ENCODE assay signal across 13 cellular contexts in the genomic region with DNA sequence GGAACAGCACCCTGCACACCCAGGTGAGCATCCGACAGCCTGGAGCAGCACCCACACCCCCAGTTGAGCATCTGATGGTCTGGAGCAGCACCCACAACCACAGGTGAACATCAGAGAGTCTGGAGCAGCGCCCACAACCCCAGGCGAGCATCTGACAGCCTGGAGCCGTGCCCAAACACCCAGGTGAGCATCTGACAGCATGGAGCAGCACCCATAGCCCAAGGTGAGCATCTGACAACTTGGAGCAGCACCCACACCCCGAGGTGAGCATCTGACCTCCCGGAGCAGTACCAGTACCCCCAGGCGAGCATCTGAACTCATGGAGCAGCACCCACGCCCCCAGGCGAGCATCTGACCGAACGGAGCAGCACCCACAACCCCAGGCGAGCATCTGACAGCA. TPM values are rescaled to one million over a fixed set of nuclear protein-coding genes. Genes with fewer than 3 reads are reported as not detected.
DNase-seq lines count a peak whose midpoint lies in the region; ATAC-seq and TF ChIP-seq lines count a peak whose summit lies in the region.
"Not testable (repeated sequence)": the region's sequence is repeated elsewhere in the genome, so short reads cannot be mapped to it uniquely, and the experiment has no call there.
"Had no signal": no experiment of that assay in that cellular context is flagged by ENCODE, and none has a peak within 500 bp of the region (broad histone marks: within the 10 kb centered on the region; RNA-seq: fewer than 3 reads in every experiment).

No MANE protein-coding gene starts in this region.

- not testable (repeated sequence) for ATAC-seq in Right ventricle myocardium inferior; lower lobe of right lung; upper lobe of left lung (ENCODE audit: low FRiP score in 2 of 2)

- H3K4me3 ChIP-seq in iPS-18c (ENCODE audit: insufficient read depth, low read depth, low read length) = peak overlapping the region; percentile 24
- H3K4me3 ChIP-seq in lower lobe of right lung, sigmoid colon, upper lobe of left lung: not testable (repeated sequence)

- not testable (repeated sequence) for H3K36me3 ChIP-seq in lower lobe of right lung, sigmoid colon, upper lobe of left lung

- H3K27ac Mint-ChIP-seq in activated T-helper 2 cell treated with anti-CD3 and anti-CD28 coated beads, Interferon-gamma antibody, Interleukin-2, Interleukin-4, amounts not matched to agents 10 μg/mL and 5 μg/mL and 100 μg/mL, durations not matched to agents 14 hours and 24 hours and 36 hours; osteocyte (ENCODE audit: unreplicated experiment): not testable (repeated sequence)

- H3K4me1 ChIP-seq in lower lobe of right lung, sigmoid colon, upper lobe of left lung: not testable (repeated sequence)

- H3K9me3 Mint-ChIP-seq in activated T-helper 2 cell treated with anti-CD3 and anti-CD28 coated beads, Interferon-gamma antibody, Interleukin-2, Interleukin-4, amounts not matched to agents 10 μg/mL and 5 μg/mL and 100 μg/mL, durations not matched to agents 14 hours and 24 hours and 36 hours; osteocyte (ENCODE audit: unreplicated experiment): not testable (repeated sequence)

- TF ChIP-seq POLR2A in sigmoid colon (IDR thresholded peaks at IDR 0.05); upper lobe of left lung (IDR thresholded peaks at IDR 0.05): not testable (repeated sequence)

- intact Hi-C loops in activated T-helper 2 cell treated with anti-CD3 and anti-CD28 coated beads, Interferon-gamma antibody, Interleukin-2, Interleukin-4, amounts not matched to agents 10 μg/mL and 5 μg/mL and 100 μg/mL, durations not matched to agents 14 hours and 24 hours and 36 hours (cut with micrococcal nuclease); Right ventricle myocardium inferior (cut with DNase I); lower lobe of right lung (cut with DNase I); sigmoid colon (cut with DNase I): not testable (repeated sequence)

- DNase-seq in Ammon's horn (ENCODE audit: low spot score) (peak; percentile 50), Right ventricle myocardium inferior (ENCODE audit: missing footprints) (peak; percentile 74), lower lobe of right lung (peak; percentile 67), osteocyte (ENCODE audit: extremely low spot score, unreplicated experiment) (peak; percentile 97), sigmoid colon (peak; percentile 54), upper lobe of left lung (peak; percentile 71 to 75)
- peak; percentile 9 for DNase-seq in activated T-helper 2 cell treated with anti-CD3 and anti-CD28 coated beads, Interferon-gamma antibody, Interleukin-2, Interleukin-4, amounts not matched to agents 10 μg/mL and 5 μg/mL and 100 μg/mL, durations not matched to agents 14 hours and 24 hours and 36 hours (ENCODE audit: low spot score)

- not testable (repeated sequence) for H3K27ac ChIP-seq in lower lobe of right lung, sigmoid colon, upper lobe of left lung

- not testable (repeated sequence) for H3K27me3 ChIP-seq in lower lobe of right lung (ENCODE audit: low read depth); upper lobe of left lung
- H3K27me3 ChIP-seq in sigmoid colon = peaks cover 3 to 28% (median 9%) of the 10 kb centered on the region in 3 donors

- H3K27me3 Mint-ChIP-seq in activated T-helper 2 cell treated with anti-CD3 and anti-CD28 coated beads, Interferon-gamma antibody, Interleukin-2, Interleukin-4, amounts not matched to agents 10 μg/mL and 5 μg/mL and 100 μg/mL, durations not matched to agents 14 hours and 24 hours and 36 hours (ENCODE audit: low read depth); osteocyte (ENCODE audit: unreplicated experiment): not testable (repeated sequence)

- 24 to 52% methylated on average over 4 to 11 of the region's 12 CpGs for WGBS in sigmoid colon, 2 donors
- 59% methylated on average over 12 of the region's 12 CpGs; no CpG with 5 or more reads in 1 of the 2 donors for WGBS in upper lobe of left lung, 2 donors

- not testable (repeated sequence) for TF ChIP-seq EP300 in sigmoid colon (IDR thresholded peaks at IDR 0.05); upper lobe of left lung (IDR thresholded peaks at IDR 0.05)

- peaks cover 45% of the 10 kb centered on the region for H3K9me3 ChIP-seq in iPS-18c (ENCODE audit: control insufficient read depth, insufficient read depth, low read length)
- H3K9me3 ChIP-seq in lower lobe of right lung, sigmoid colon, upper lobe of left lung: not testable (repeated sequence)

- TF ChIP-seq CTCF in lower lobe of right lung (IDR thresholded peaks at IDR 0.05); osteocyte (IDR thresholded peaks at IDR 0.05); sigmoid colon (IDR thresholded peaks at IDR 0.05); upper lobe of left lung (IDR thresholded peaks at IDR 0.05): not testable (repeated sequence)

- H3K36me3 Mint-ChIP-seq in activated T-helper 2 cell treated with anti-CD3 and anti-CD28 coated beads, Interferon-gamma antibody, Interleukin-2, Interleukin-4, amounts not matched to agents 10 μg/mL and 5 μg/mL and 100 μg/mL, durations not matched to agents 14 hours and 24 hours and 36 hours (ENCODE audit: low read depth); osteocyte (ENCODE audit: unreplicated experiment): not testable (repeated sequence)

- H3K4me3 Mint-ChIP-seq in activated T-helper 2 cell treated with anti-CD3 and anti-CD28 coated beads, Interferon-gamma antibody, Interleukin-2, Interleukin-4, amounts not matched to agents 10 μg/mL and 5 μg/mL and 100 μg/mL, durations not matched to agents 14 hours and 24 hours and 36 hours (ENCODE audit: low read depth); osteocyte (ENCODE audit: unreplicated experiment): not testable (repeated sequence)

- not testable (repeated sequence) for H3K4me1 Mint-ChIP-seq in activated T-helper 2 cell treated with anti-CD3 and anti-CD28 coated beads, Interferon-gamma antibody, Interleukin-2, Interleukin-4, amounts not matched to agents 10 μg/mL and 5 μg/mL and 100 μg/mL, durations not matched to agents 14 hours and 24 hours and 36 hours (ENCODE audit: low read depth); osteocyte (ENCODE audit: unreplicated experiment)

RNA-seq across cellular contexts. Expression of gene MMEL1, which starts 24.3 kb away (rescaled TPM):
- total RNA-seq in activated T-helper 2 cell treated with anti-CD3 and anti-CD28 coated beads, Interferon-gamma antibody, Interleukin-2, Interleukin-4, amounts not matched to agents 10 μg/mL and 5 μg/mL and 100 μg/mL, durations not matched to agents 14 hours and 24 hours and 36 hours = 0.73 and 1.2 TPM in 2 replicates
- total RNA-seq in Right ventricle myocardium inferior (0.35 TPM), lower lobe of right lung (7.6 TPM), osteocyte (not detected in 2 replicates), sigmoid colon (1 to 10 TPM in 2 of 4 donors, under 1 TPM in 1, not detected in 1; 0.66 to 3.4 (median 2.9) TPM), upper lobe of left lung (1 to 10 TPM in 4 of 6 donors, not detected in 2; 2.9 to 5.5 (median 5.1) TPM)
- polyA plus RNA-seq in sigmoid colon = 10 to 100 TPM in 2 of 3 donors, 1 to 10 TPM in 1; 5.0 to 37.2 (median 14.8) TPM
- total RNA-seq: Caco-2, HepG2, K562, LHCN-M2, OCI-LY7 had no signal
- polyA plus RNA-seq: K562 had no signal

Comparison
In these comparisons a context has a peak if more than half of its experiments do, and no peak if none do; other contexts are left out.
1. DNase-seq: peak in every context shown above with its lines; median percentile 97 in osteocyte; 74 in Right ventricle myocardium inferior; 73 in upper lobe of left lung; 67 in lower lobe of right lung; 54 in sigmoid colon; 50 in Ammon's horn; 9 in activated T-helper 2 cell treated with anti-CD3 and anti-CD28 coated beads, Interferon-gamma antibody, Interleukin-2, Interleukin-4, amounts not matched to agents 10 μg/mL and 5 μg/mL and 100 μg/mL, durations not matched to agents 14 hours and 24 hours and 36 hours.